ENCODE assay signal across 8 cellular contexts in genomic region chr1:149792912-149793521, GRCh38. TPM values are rescaled to one million over a fixed set of nuclear protein-coding genes. Genes with fewer than 3 reads are reported as not detected.
DNase-seq lines count a peak whose midpoint lies in the region; ATAC-seq and TF ChIP-seq lines count a peak whose summit lies in the region.
"Not testable (repeated sequence)": the region's sequence is repeated elsewhere in the genome, so short reads cannot be mapped to it uniquely, and the experiment has no call there.

No MANE protein-coding gene starts in this region.

- not testable (repeated sequence) for H2AK5ac ChIP-seq in mesendoderm (ENCODE audit: low read length)

- H3K9me3 ChIP-seq in CD4-positive, CD25-positive, alpha-beta regulatory T cell (ENCODE audit: control insufficient read depth in 2 of 2, low read length in 2 of 2); endodermal cell (ENCODE audit: control insufficient read depth, low read length): not testable (repeated sequence)

- H3K4me1 ChIP-seq in CD4-positive, CD25-positive, alpha-beta regulatory T cell (ENCODE audit: control insufficient read depth, insufficient read depth, low read length, poor library complexity, severe bottlenecking); endodermal cell (ENCODE audit: control insufficient read depth, insufficient read depth, low read length); mesendoderm (ENCODE audit: control insufficient read depth, low read depth, low read length): not testable (repeated sequence)

- not testable (repeated sequence) for H4K5ac ChIP-seq in mesendoderm (ENCODE audit: low read length)

- not testable (repeated sequence) for H3K4me2 ChIP-seq in mesendoderm (ENCODE audit: low read length)

- H2BK15ac ChIP-seq in mesendoderm (replicated peaks; ENCODE audit: low read depth), result not testable (repeated sequence)

- not testable (repeated sequence) for H3K79me1 ChIP-seq in mesendoderm (ENCODE audit: low read length)

- not testable (repeated sequence) for H3K4ac ChIP-seq in mesendoderm (ENCODE audit: low read depth, low read length)

- peak; percentile 92 to 95 for ATAC-seq in CD4-positive, CD25-positive, alpha-beta regulatory T cell (ENCODE audit: low read depth in 2 of 2)
- peak; percentile 82 for ATAC-seq in GM19463 (IDR thresholded peaks at IDR 0.05; ENCODE audit: unreplicated experiment)
- ATAC-seq in HG03521 (IDR thresholded peaks at IDR 0.05; ENCODE audit: unreplicated experiment), result peak; percentile 94

- H3K18ac ChIP-seq in mesendoderm (ENCODE audit: low read length), result not testable (repeated sequence)

- H3K23ac ChIP-seq in mesendoderm (ENCODE audit: low read length), result not testable (repeated sequence)

- H3K9ac ChIP-seq in endodermal cell (ENCODE audit: extremely low read depth, low read length, poor library complexity, severe bottlenecking); mesendoderm (ENCODE audit: low read length): not testable (repeated sequence)

- peak overlapping the region; percentile 60 for H3K27ac ChIP-seq in CD4-positive, CD25-positive, alpha-beta regulatory T cell (ENCODE audit: insufficient read depth, low read length, poor library complexity, severe bottlenecking)
- not testable (repeated sequence) for H3K27ac ChIP-seq in endodermal cell (ENCODE audit: low read depth, low read length); mesendoderm (ENCODE audit: low read depth, low read length)

- peak overlapping the region in 2 of 4 donors; percentile 66 to 85 for H3K4me3 Mint-ChIP-seq in CD4-positive, CD25-positive, alpha-beta regulatory T cell
- H3K4me3 Mint-ChIP-seq in endodermal cell, result peak overlapping the region; percentile 82

- H3K4me1 Mint-ChIP-seq in CD4-positive, CD25-positive, alpha-beta regulatory T cell; endodermal cell: not testable (repeated sequence)

- not testable (repeated sequence) for H3K27me3 Mint-ChIP-seq in CD4-positive, CD25-positive, alpha-beta regulatory T cell; endodermal cell (ENCODE audit: insufficient read depth)

- H3K9me3 Mint-ChIP-seq in CD4-positive, CD25-positive, alpha-beta regulatory T cell; endodermal cell: not testable (repeated sequence)

- H3K27ac Mint-ChIP-seq in CD4-positive, CD25-positive, alpha-beta regulatory T cell, result peak overlapping the region in 2 of 3 donors; percentile 48 to 95
- H3K27ac Mint-ChIP-seq in endodermal cell, result not testable (repeated sequence)

- H3K36me3 ChIP-seq in CD4-positive, CD25-positive, alpha-beta regulatory T cell (ENCODE audit: control insufficient read depth, insufficient read depth, low read length); endodermal cell (ENCODE audit: control insufficient read depth, insufficient read depth, low read length); mesendoderm (ENCODE audit: control insufficient read depth, insufficient read depth, low read length): not testable (repeated sequence)

- not testable (repeated sequence) for H4K8ac ChIP-seq in mesendoderm (ENCODE audit: low read depth, low read length)

- DNase-seq in CD4-positive, CD25-positive, alpha-beta regulatory T cell, result peak; percentile 74 to 82 (median 77)
- DNase-seq in NCI-H748 (lab: John Stamatoyannopoulos, UW; ENCODE audit: unreplicated experiment) (peak; percentile 77), endodermal cell (peak; percentile 91), mesendoderm (peak; percentile 82)
- DNase-seq in activated CD8-positive, alpha-beta memory T cell treated with anti-CD3 and anti-CD28 coated beads for 48 hours (ENCODE audit: low read depth in 2 of 3, low spot score in 2 of 3), result peak; percentile 59 to 70 (median 68)
- peak; percentile 61 to 73 (median 73) for DNase-seq in stimulated activated CD4-positive, alpha-beta T cell treated with anti-CD3 and anti-CD28 coated beads, TNF-alpha, amount 100 ng/mL, for 4 hours (ENCODE audit: low read depth in 3 of 3)

- not testable (repeated sequence) for H2BK120ac ChIP-seq in mesendoderm (ENCODE audit: low read depth, low read length)

- peak; percentile 66 for TF ChIP-seq CTCF in endodermal cell (conservative IDR thresholded peaks at IDR 0.05)

- H2BK5ac ChIP-seq in mesendoderm (ENCODE audit: low read length), result not testable (repeated sequence)

- not testable (repeated sequence) for H3K4me3 ChIP-seq in CD4-positive, CD25-positive, alpha-beta regulatory T cell (ENCODE audit: low read depth, low read length); endodermal cell (ENCODE audit: low read length); mesendoderm (ENCODE audit: low read length)

- WGBS in endodermal cell (ENCODE audit: insufficient coverage in 1 of 2, insufficient read length in 1 of 2), 2 experiments, result 1% methylated on average over 31 of the region's 52 CpGs; no CpG with 5 or more reads in 1 of the 2 experiments
- no CpG with 5 or more reads among the region's 52 CpGs for WGBS in mesendoderm (ENCODE audit: extremely low coverage, insufficient coverage, low lambda C conversion rate)

- peak overlapping the region; percentile 25 for H3K56ac ChIP-seq in mesendoderm (ENCODE audit: low read length)

- H3K27me3 ChIP-seq in CD4-positive, CD25-positive, alpha-beta regulatory T cell (ENCODE audit: control insufficient read depth, insufficient read depth, low read length); endodermal cell (ENCODE audit: control insufficient read depth, insufficient read depth, low read length, poor library complexity, severe bottlenecking); mesendoderm (ENCODE audit: insufficient read depth, low read length, poor library complexity): not testable (repeated sequence)

- H3K79me2 ChIP-seq in mesendoderm (ENCODE audit: control insufficient read depth, insufficient read depth, low read length), result not testable (repeated sequence)

- H3K36me3 Mint-ChIP-seq in CD4-positive, CD25-positive, alpha-beta regulatory T cell; endodermal cell (ENCODE audit: low read depth): not testable (repeated sequence)

RNA-seq across cellular contexts. Expression of gene FCGR1A, which starts 10.5 kb away (rescaled TPM):
- not detected for total RNA-seq in CD4-positive, CD25-positive, alpha-beta regulatory T cell
- polyA plus RNA-seq in CD4-positive, CD25-positive, alpha-beta regulatory T cell, result not detected
- not detected for total RNA-seq in endodermal cell
- not detected for polyA plus RNA-seq in endodermal cell (2013, experiment 1 of 2)
- polyA plus RNA-seq in endodermal cell (2013, experiment 2 of 2), result not detected
- polyA plus RNA-seq in mesendoderm (2013, experiment 1 of 2), result not detected
- not detected for polyA plus RNA-seq in mesendoderm (2013, experiment 2 of 2)
